ENCODE assay signal across 7 cellular contexts in the genomic region with DNA sequence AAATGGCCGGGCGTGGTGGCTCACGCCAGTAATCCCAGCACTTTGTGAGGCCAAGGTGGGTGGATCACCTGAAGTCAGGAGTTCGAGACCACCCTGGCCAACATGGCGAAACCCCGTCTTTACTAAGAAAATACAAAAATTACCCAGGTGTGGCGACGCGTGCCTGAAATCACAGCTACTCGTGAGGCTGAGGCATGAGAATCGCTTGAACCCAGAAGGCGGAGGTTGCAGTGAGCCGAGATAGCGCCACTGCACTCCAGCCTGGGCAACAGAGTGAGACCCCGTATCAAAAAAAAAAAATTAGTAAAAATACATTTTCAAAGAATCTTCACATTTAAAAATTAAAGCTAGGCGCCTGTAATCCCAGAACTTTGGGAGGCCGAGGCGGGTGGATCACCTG.
A peak's percentile ranks its signal among the peaks of the same experiment; 100 is the strongest.
DNase-seq lines count a peak whose midpoint lies in the region; ATAC-seq, FAIRE-seq and TF ChIP-seq lines count a peak whose summit lies in the region.
"Not testable (repeated sequence)": the region's sequence is repeated elsewhere in the genome, so short reads cannot be mapped to it uniquely, and the experiment has no call there.

No MANE protein-coding gene starts in this region.

- dilution Hi-C loops in keratinocyte (cut with MboI; ENCODE audit: extremely low pct_ligation_motif_present, low sequenced_read_pairs), result not testable (repeated sequence)

- not testable (repeated sequence) for ATAC-seq in stimulated activated naive B cell treated with anti-CD40 and anti-IgM and Interleukin-4, amounts not matched to agents 10 μg/mL and 1 μg/mL and 100 μg/mL, for 72 hours (replicated peaks)

- peak overlapping the region; percentile 96 for H3K27ac Mint-ChIP-seq in activated CD4-positive, alpha-beta T cell treated with anti-CD3 and anti-CD28 coated beads, Interleukin-2, amount 10 ng/mL, durations not matched to agents 7 days and 5 days
- H3K27ac Mint-ChIP-seq in activated naive CD8-positive, alpha-beta T cell, result peak overlapping the region; percentile 28
- H3K27ac Mint-ChIP-seq in dendritic cell treated with granulocyte-macrophage colony-stimulating factor and Interleukin-4, amounts not matched to agents 40 ng/mL and 50 ng/mL, for 4 days, result peak overlapping the region; percentile 95
- H3K27ac Mint-ChIP-seq in stimulated activated naive B cell treated with anti-CD40 and anti-IgM and Interleukin-4, amounts not matched to agents 10 μg/mL and 1 μg/mL and 100 μg/mL, for 72 hours, result peak overlapping the region; percentile 31

- H3K4me3 ChIP-seq in keratinocyte (ENCODE audit: control insufficient read depth in 2 of 3, extremely low read depth in 1 of 3, insufficient read depth in 2 of 3, low read depth in 1 of 3, low read length in 3 of 3), result not testable (repeated sequence)

- not testable (repeated sequence) for H4K20me1 ChIP-seq in keratinocyte (ENCODE audit: control insufficient read depth, extremely low read depth, insufficient read depth, low read length)

- not testable (repeated sequence) for H3K36me3 ChIP-seq in ES-I3 (ENCODE audit: insufficient read depth, low read length); keratinocyte (ENCODE audit: control insufficient read depth in 2 of 2, extremely low read depth in 1 of 2, insufficient read depth in 2 of 2, low read length in 2 of 2)

- CTCF ChIA-PET in RWPE1 (lab: Yijun Ruan, JAX), result not testable (repeated sequence)
- CTCF ChIA-PET in activated CD4-positive, alpha-beta T cell treated with anti-CD3 and anti-CD28 coated beads, Interleukin-2, amount 10 ng/mL, durations not matched to agents 7 days and 5 days (lab: Charles Lee), result interaction anchor here (0.7 kb wide), 1 partner anchor 11 kb away, joined by 3 read pairs; a partner anchor contains a TSS

- H3K4me1 Mint-ChIP-seq in activated CD4-positive, alpha-beta T cell treated with anti-CD3 and anti-CD28 coated beads, Interleukin-2, amount 10 ng/mL, durations not matched to agents 7 days and 5 days, result peaks cover 59% of the 10 kb centered on the region
- H3K4me1 Mint-ChIP-seq in activated naive CD8-positive, alpha-beta T cell (ENCODE audit: low read depth), result peaks cover 32% of the 10 kb centered on the region
- H3K4me1 Mint-ChIP-seq in dendritic cell treated with granulocyte-macrophage colony-stimulating factor and Interleukin-4, amounts not matched to agents 40 ng/mL and 50 ng/mL, for 4 days (ENCODE audit: low read depth), result peaks cover 23% of the 10 kb centered on the region
- peaks cover 21 to 35% of the 10 kb centered on the region in 2 donors for H3K4me1 Mint-ChIP-seq in stimulated activated naive B cell treated with anti-CD40 and anti-IgM and Interleukin-4, amounts not matched to agents 10 μg/mL and 1 μg/mL and 100 μg/mL, for 72 hours

- H3K4me1 ChIP-seq in ES-I3 (ENCODE audit: insufficient read depth, low read length), result peaks cover 17% of the 10 kb centered on the region
- peaks cover 19% of the 10 kb centered on the region for H3K4me1 ChIP-seq in keratinocyte (ENCODE audit: control insufficient read depth, extremely low read depth, insufficient read depth, low read length)

- not testable (repeated sequence) for H3K9me1 ChIP-seq in keratinocyte (ENCODE audit: control insufficient read depth, extremely low read depth, insufficient read depth, low read length)

- not testable (repeated sequence) for H3K4me2 ChIP-seq in keratinocyte (ENCODE audit: control insufficient read depth, extremely low read depth, insufficient read depth, low read depth, low read length)

- H2AFZ ChIP-seq in keratinocyte (ENCODE audit: control insufficient read depth, low read length), result not testable (repeated sequence)

- H3K9me3 Mint-ChIP-seq in activated CD4-positive, alpha-beta T cell treated with anti-CD3 and anti-CD28 coated beads, Interleukin-2, amount 10 ng/mL, durations not matched to agents 7 days and 5 days; activated naive CD8-positive, alpha-beta T cell (ENCODE audit: low read depth); dendritic cell treated with granulocyte-macrophage colony-stimulating factor and Interleukin-4, amounts not matched to agents 40 ng/mL and 50 ng/mL, for 4 days; stimulated activated naive B cell treated with anti-CD40 and anti-IgM and Interleukin-4, amounts not matched to agents 10 μg/mL and 1 μg/mL and 100 μg/mL, for 72 hours: not testable (repeated sequence)

- POLR2A ChIA-PET in RWPE1 (lab: Yijun Ruan, JAX; ENCODE audit: low non-redundant PET), result interaction anchor here (0.5 kb wide), 1 partner anchor 22 kb away, joined by 3 read pairs; no protein-coding TSS in a partner anchor
- POLR2A ChIA-PET in activated CD4-positive, alpha-beta T cell treated with anti-CD3 and anti-CD28 coated beads, Interleukin-2, amount 10 ng/mL, durations not matched to agents 7 days and 5 days (lab: Charles Lee), result interaction anchor here (0.6 kb wide), 1 partner anchor 1103 kb away, joined by 5 read pairs; no protein-coding TSS in a partner anchor

- H3K4me3 Mint-ChIP-seq in activated CD4-positive, alpha-beta T cell treated with anti-CD3 and anti-CD28 coated beads, Interleukin-2, amount 10 ng/mL, durations not matched to agents 7 days and 5 days; activated naive CD8-positive, alpha-beta T cell; dendritic cell treated with granulocyte-macrophage colony-stimulating factor and Interleukin-4, amounts not matched to agents 40 ng/mL and 50 ng/mL, for 4 days: not testable (repeated sequence)
- peak overlapping the region in 1 of 2 donors; percentile 44 for H3K4me3 Mint-ChIP-seq in stimulated activated naive B cell treated with anti-CD40 and anti-IgM and Interleukin-4, amounts not matched to agents 10 μg/mL and 1 μg/mL and 100 μg/mL, for 72 hours

- H3K9ac ChIP-seq in ES-I3 (ENCODE audit: low read depth, low read length), result peak overlapping the region; percentile 99; the same call in 1 of the 2 replicates
- peak overlapping the region; percentile 86 for H3K9ac ChIP-seq in keratinocyte (ENCODE audit: control insufficient read depth, extremely low read depth, insufficient read depth, low read length)

- not testable (repeated sequence) for H3K36me3 Mint-ChIP-seq in activated CD4-positive, alpha-beta T cell treated with anti-CD3 and anti-CD28 coated beads, Interleukin-2, amount 10 ng/mL, durations not matched to agents 7 days and 5 days (ENCODE audit: low read depth); activated naive CD8-positive, alpha-beta T cell; dendritic cell treated with granulocyte-macrophage colony-stimulating factor and Interleukin-4, amounts not matched to agents 40 ng/mL and 50 ng/mL, for 4 days (ENCODE audit: low read depth)
- H3K36me3 Mint-ChIP-seq in stimulated activated naive B cell treated with anti-CD40 and anti-IgM and Interleukin-4, amounts not matched to agents 10 μg/mL and 1 μg/mL and 100 μg/mL, for 72 hours, result peaks cover 8 to 20% of the 10 kb centered on the region in 2 donors

- H3K79me2 ChIP-seq in keratinocyte (ENCODE audit: control insufficient read depth, insufficient read depth, low read length), result not testable (repeated sequence)

- peak overlapping the region; percentile 68 for H3K27ac ChIP-seq in RWPE1
- H3K27ac ChIP-seq in keratinocyte (ENCODE audit: control insufficient read depth, insufficient read depth, low read length), result not testable (repeated sequence)

- not testable (repeated sequence) for DNase-seq in RWPE1 (ENCODE audit: low spot score); activated CD4-positive, alpha-beta T cell treated with anti-CD3 and anti-CD28 coated beads, Interleukin-2, amount 10 ng/mL, durations not matched to agents 7 days and 5 days; keratinocyte (ENCODE audit: low read depth, low spot score); stimulated activated naive B cell treated with anti-CD40 and anti-IgM and Interleukin-4, amounts not matched to agents 10 μg/mL and 1 μg/mL and 100 μg/mL, for 72 hours

- not testable (repeated sequence) for FAIRE-seq in keratinocyte (lab: Jason Lieb, UNC)

- not testable (repeated sequence) for H3K27me3 ChIP-seq in keratinocyte (ENCODE audit: control insufficient read depth, extremely low read depth, insufficient read depth, low read length)

- not testable (repeated sequence) for H3K27me3 Mint-ChIP-seq in activated CD4-positive, alpha-beta T cell treated with anti-CD3 and anti-CD28 coated beads, Interleukin-2, amount 10 ng/mL, durations not matched to agents 7 days and 5 days; activated naive CD8-positive, alpha-beta T cell; dendritic cell treated with granulocyte-macrophage colony-stimulating factor and Interleukin-4, amounts not matched to agents 40 ng/mL and 50 ng/mL, for 4 days; stimulated activated naive B cell treated with anti-CD40 and anti-IgM and Interleukin-4, amounts not matched to agents 10 μg/mL and 1 μg/mL and 100 μg/mL, for 72 hours

- intact Hi-C loops in dendritic cell treated with granulocyte-macrophage colony-stimulating factor and Interleukin-4, amounts not matched to agents 40 ng/mL and 50 ng/mL, for 4 days (cut with micrococcal nuclease), result not testable (repeated sequence)

- H3K9me3 ChIP-seq in ES-I3 (ENCODE audit: control insufficient read depth, insufficient read depth, low read length); keratinocyte (ENCODE audit: control insufficient read depth, low read depth, low read length): not testable (repeated sequence)

- not testable (repeated sequence) for TF ChIP-seq CTCF in RWPE1 (conservative IDR thresholded peaks at IDR 0.05; ENCODE audit: low read depth); keratinocyte (optimal IDR thresholded peaks at IDR 0.05 in 1 of 3, IDR thresholded peaks at IDR 0.05 in 1 of 3, conservative IDR thresholded peaks at IDR 0.05 in 1 of 3; ENCODE audit: extremely low read depth in 1 of 3, insufficient read depth in 2 of 3, low read length in 3 of 3)

Comparison
In these comparisons a context has a peak if more than half of its experiments do, and no peak if none do; other contexts are left out.
1. H3K27ac Mint-ChIP-seq: peak in every context shown above with its lines; median percentile 96 in activated CD4-positive, alpha-beta T cell treated with anti-CD3 and anti-CD28 coated beads, Interleukin-2, amount 10 ng/mL, durations not matched to agents 7 days and 5 days; 95 in dendritic cell treated with granulocyte-macrophage colony-stimulating factor and Interleukin-4, amounts not matched to agents 40 ng/mL and 50 ng/mL, for 4 days; 31 in stimulated activated naive B cell treated with anti-CD40 and anti-IgM and Interleukin-4, amounts not matched to agents 10 μg/mL and 1 μg/mL and 100 μg/mL, for 72 hours; 28 in activated naive CD8-positive, alpha-beta T cell.